Comparison of ENCODE assay signal across 12 cellular contexts in genomic region chr16:73298562-73298961, GRCh38.
DNase-seq lines count a peak whose midpoint lies in the region; ATAC-seq and TF ChIP-seq lines count a peak whose summit lies in the region.
"Had no signal": no experiment of that assay in that cellular context is flagged by ENCODE, and none has a peak within 500 bp of the region (broad histone marks: within the 10 kb centered on the region; RNA-seq: fewer than 3 reads in every experiment).

No MANE protein-coding gene starts in this region.

- no peak for TF ChIP-seq POLR2A in prostate gland (IDR thresholded peaks at IDR 0.05)

- peak; percentile 62 for DNase-seq in EL
- peak; percentile 55 for DNase-seq in amniotic epithelial cell (ENCODE audit: low read depth)
- peak; percentile 77 for DNase-seq in kidney glomerular epithelial cell (lab: John Stamatoyannopoulos, UW)
- no peak for DNase-seq in activated T-cell treated with anti-CD3 and anti-CD28 coated beads, Interleukin-2, amount 50 U/mL, for 1 hour
- no peak for DNase-seq in DMS 273 treated with DMSO at 0.1 percent for 48 hours (lab: John Stamatoyannopoulos, UW)
- no peak for DNase-seq in HEK293T (ENCODE audit: extremely low spot score)
- DNase-seq in prostate gland (ENCODE audit: low spot score), result no peak
- DNase-seq: activated CD4-positive, alpha-beta T cell treated with anti-CD3 and anti-CD28 coated beads for 1 hour; activated T-cell treated with anti-CD3 and anti-CD28 coated beads, Interleukin-2, amount 50 U/mL, for 72 hours; CD4-positive, alpha-beta memory T cell had no signal

- peak; percentile 44 for ATAC-seq in HG02981 (IDR thresholded peaks at IDR 0.05; ENCODE audit: unreplicated experiment)
- ATAC-seq: activated T-cell treated with anti-CD3 and anti-CD28 coated beads, Interleukin-2, amount 50 U/mL, for 72 hours had no signal

- 74% methylated on average over 3 of the region's 3 CpGs for WGBS in prostate gland

- intact Hi-C loops in prostate gland (cut with DNase I), result no loop called here

- H3K27ac ChIP-seq in prostate gland, result no peak overlapping the region
- H3K27ac ChIP-seq: epithelial cell of prostate had no signal

- H3K9me3 ChIP-seq in prostate gland, result no peaks in the 10 kb centered on the region

- H3K27me3 ChIP-seq in prostate gland (replicated peaks; ENCODE audit: insufficient read depth), result no peaks in the 10 kb centered on the region

- no peaks in the 10 kb centered on the region for H3K4me1 ChIP-seq in prostate gland (replicated peaks)

- POLR2A ChIA-PET in HEK293T (lab: Yijun Ruan, JAX), result no interaction called here

- no peak overlapping the region for H3K4me3 ChIP-seq in prostate gland

- CTCF ChIA-PET in HEK293T (lab: Yijun Ruan, JAX), result interaction anchor here (0.6 kb wide), 1 partner anchor 39 kb away, joined by 3 read pairs; no protein-coding TSS in a partner anchor

- no peak for TF ChIP-seq CTCF in prostate gland (IDR thresholded peaks at IDR 0.05)

- no peaks in the 10 kb centered on the region for H3K36me3 ChIP-seq in prostate gland

TF ChIP-seq in HEK293T, 16 proteins besides CTCF, POLR2A, EP300 and RAD21:
- TF ChIP-seq SP1 (IDR thresholded peaks at IDR 0.05) (no peak), BHLHE40 (IDR thresholded peaks at IDR 0.05; ENCODE audit: borderline replicate concordance) (no peak), NFRKB (IDR thresholded peaks at IDR 0.05) (no peak), ARNT (IDR thresholded peaks at IDR 0.05) (no peak), LEF1 (IDR thresholded peaks at IDR 0.05; ENCODE audit: borderline replicate concordance) (no peak), SUZ12 (IDR thresholded peaks at IDR 0.05) (no peak), HDGF (IDR thresholded peaks at IDR 0.05; ENCODE audit: borderline replicate concordance) (no peak), CTBP1 (IDR thresholded peaks at IDR 0.05; ENCODE audit: borderline replicate concordance) (no peak), FOXK2 (IDR thresholded peaks at IDR 0.05) (no peak), FOXA1 (IDR thresholded peaks at IDR 0.05) (no peak), ZNF384 (IDR thresholded peaks at IDR 0.05) (no peak), ELF4 (IDR thresholded peaks at IDR 0.05) (no peak), TARDBP (IDR thresholded peaks at IDR 0.05) (no peak), PKNOX1 (IDR thresholded peaks at IDR 0.05) (no peak)

Comparison
In these comparisons a context has a peak if more than half of its experiments do, and no peak if none do; other contexts are left out.
1. DNase-seq: peak in EL (single experiment), amniotic epithelial cell (single experiment) and kidney glomerular epithelial cell (single experiment); none in activated T-cell treated with anti-CD3 and anti-CD28 coated beads, Interleukin-2, amount 50 U/mL, for 1 hour (single experiment), DMS 273 treated with DMSO at 0.1 percent for 48 hours (single experiment), HEK293T (single experiment) and prostate gland (single experiment).